ENCODE assay signal across 1 cellular context in the genomic region with DNA sequence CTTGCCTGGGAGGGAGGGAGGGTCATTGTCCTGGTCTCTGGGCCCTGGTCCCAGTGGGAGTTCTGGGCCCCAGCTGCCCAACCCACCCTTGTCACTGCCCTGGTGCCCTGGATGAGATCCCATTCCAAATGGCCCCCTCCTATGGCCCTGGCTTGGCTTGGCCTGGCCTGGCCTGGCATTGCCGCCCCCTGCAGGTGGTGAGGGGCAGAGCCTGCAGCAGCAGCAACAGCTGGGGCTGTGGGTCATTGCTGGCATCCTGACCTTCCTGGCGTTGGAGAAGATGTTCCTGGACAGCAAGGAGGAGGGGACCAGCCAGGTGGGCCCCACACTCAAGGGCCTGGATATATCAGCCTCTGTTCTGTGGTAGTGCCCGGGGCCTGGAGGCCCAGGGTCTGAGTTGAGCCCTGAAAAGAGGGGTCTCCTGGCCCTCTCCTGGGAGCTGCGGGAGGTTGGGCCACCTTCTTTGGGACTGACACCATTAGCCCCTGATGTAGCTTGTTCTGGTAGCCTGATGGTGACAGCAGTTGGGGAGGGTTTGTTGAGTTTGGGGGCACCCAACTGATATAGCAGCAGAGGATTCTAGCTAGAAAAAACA.
TF ChIP-seq lines count a peak whose summit lies in the region.

No MANE protein-coding gene starts in this region.

TF ChIP-seq in K562, 482 proteins besides CTCF, POLR2A, EP300 and RAD21:
- TF ChIP-seq, protein P1, sequence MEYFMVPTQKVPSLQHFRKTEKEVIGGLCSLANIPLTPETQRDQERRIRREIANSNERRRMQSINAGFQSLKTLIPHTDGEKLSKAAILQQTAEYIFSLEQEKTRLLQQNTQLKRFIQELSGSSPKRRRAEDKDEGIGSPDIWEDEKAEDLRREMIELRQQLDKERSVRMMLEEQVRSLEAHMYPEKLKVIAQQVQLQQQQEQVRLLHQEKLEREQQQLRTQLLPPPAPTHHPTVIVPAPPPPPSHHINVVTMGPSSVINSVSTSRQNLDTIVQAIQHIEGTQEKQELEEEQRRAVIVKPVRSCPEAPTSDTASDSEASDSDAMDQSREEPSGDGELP (CRISPR knock-in tag; IDR thresholded peaks at IDR 0.05; ENCODE audit: borderline replicate concordance), result peak; percentile 95
- TF ChIP-seq CAMTA2 (CRISPR knock-in tag; conservative IDR thresholded peaks at IDR 0.05) (no peak), POLR2G (IDR thresholded peaks at IDR 0.05; ENCODE audit: low read depth, low read length) (peak; percentile 37; the same call in 1 of the 2 replicates), RBFOX2 (IDR thresholded peaks at IDR 0.05; ENCODE audit: low read depth, low read length) (peak; percentile 41; the same call in 1 of the 2 replicates), DACH1 (IDR thresholded peaks at IDR 0.05; ENCODE audit: partially characterized antibody) (peak; percentile 14), YY1 (IDR thresholded peaks at IDR 0.05; ENCODE audit: borderline replicate concordance in 1 of 3, control insufficient read depth in 1 of 3, extremely low read depth in 1 of 3, insufficient read depth in 3 of 3, insufficient read length in 1 of 3, insufficient replicate concordance in 2 of 3, low read depth in 1 of 3, low read length in 2 of 3) (peak in 1 of 3 experiments; percentile 17), CREM (IDR thresholded peaks at IDR 0.05; ENCODE audit: low read depth) (0 out of 2 replicates have a peak, but pooled peaks have one; percentile 14), MAZ (CRISPR knock-in tag; conservative IDR thresholded peaks at IDR 0.05 in 1 of 2, IDR thresholded peaks at IDR 0.05 in 1 of 2) (0 out of 4 replicates have a peak, but pooled peaks of 1 of the 2 experiments have one; percentile 24), C11orf30 (IDR thresholded peaks at IDR 0.05; ENCODE audit: low read depth) (no peak), XRCC5 (IDR thresholded peaks at IDR 0.05; ENCODE audit: low read depth, low read length) (peak; percentile 88; the same call in 1 of the 2 replicates)
- TF ChIP-seq, protein P2, sequence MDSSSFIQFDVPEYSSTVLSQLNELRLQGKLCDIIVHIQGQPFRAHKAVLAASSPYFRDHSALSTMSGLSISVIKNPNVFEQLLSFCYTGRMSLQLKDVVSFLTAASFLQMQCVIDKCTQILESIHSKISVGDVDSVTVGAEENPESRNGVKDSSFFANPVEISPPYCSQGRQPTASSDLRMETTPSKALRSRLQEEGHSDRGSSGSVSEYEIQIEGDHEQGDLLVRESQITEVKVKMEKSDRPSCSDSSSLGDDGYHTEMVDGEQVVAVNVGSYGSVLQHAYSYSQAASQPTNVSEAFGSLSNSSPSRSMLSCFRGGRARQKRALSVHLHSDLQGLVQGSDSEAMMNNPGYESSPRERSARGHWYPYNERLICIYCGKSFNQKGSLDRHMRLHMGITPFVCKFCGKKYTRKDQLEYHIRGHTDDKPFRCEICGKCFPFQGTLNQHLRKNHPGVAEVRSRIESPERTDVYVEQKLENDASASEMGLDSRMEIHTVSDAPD (CRISPR knock-in tag; IDR thresholded peaks at IDR 0.05), result no peak
- TF ChIP-seq, protein P3, sequence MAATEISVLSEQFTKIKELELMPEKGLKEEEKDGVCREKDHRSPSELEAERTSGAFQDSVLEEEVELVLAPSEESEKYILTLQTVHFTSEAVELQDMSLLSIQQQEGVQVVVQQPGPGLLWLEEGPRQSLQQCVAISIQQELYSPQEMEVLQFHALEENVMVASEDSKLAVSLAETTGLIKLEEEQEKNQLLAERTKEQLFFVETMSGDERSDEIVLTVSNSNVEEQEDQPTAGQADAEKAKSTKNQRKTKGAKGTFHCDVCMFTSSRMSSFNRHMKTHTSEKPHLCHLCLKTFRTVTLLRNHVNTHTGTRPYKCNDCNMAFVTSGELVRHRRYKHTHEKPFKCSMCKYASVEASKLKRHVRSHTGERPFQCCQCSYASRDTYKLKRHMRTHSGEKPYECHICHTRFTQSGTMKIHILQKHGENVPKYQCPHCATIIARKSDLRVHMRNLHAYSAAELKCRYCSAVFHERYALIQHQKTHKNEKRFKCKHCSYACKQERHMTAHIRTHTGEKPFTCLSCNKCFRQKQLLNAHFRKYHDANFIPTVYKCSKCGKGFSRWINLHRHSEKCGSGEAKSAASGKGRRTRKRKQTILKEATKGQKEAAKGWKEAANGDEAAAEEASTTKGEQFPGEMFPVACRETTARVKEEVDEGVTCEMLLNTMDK (IDR thresholded peaks at IDR 0.05; ENCODE audit: borderline replicate concordance, insufficient read depth, low read depth, low read length, poor library complexity, severe bottlenecking), result peak; percentile 72
- TF ChIP-seq, protein P4, sequence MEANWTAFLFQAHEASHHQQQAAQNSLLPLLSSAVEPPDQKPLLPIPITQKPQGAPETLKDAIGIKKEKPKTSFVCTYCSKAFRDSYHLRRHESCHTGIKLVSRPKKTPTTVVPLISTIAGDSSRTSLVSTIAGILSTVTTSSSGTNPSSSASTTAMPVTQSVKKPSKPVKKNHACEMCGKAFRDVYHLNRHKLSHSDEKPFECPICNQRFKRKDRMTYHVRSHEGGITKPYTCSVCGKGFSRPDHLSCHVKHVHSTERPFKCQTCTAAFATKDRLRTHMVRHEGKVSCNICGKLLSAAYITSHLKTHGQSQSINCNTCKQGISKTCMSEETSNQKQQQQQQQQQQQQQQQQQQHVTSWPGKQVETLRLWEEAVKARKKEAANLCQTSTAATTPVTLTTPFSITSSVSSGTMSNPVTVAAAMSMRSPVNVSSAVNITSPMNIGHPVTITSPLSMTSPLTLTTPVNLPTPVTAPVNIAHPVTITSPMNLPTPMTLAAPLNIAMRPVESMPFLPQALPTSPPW (CRISPR knock-in tag; IDR thresholded peaks at IDR 0.05), result peak; percentile 21; the same call in 1 of the 2 replicates
- TF ChIP-seq, protein P5, sequence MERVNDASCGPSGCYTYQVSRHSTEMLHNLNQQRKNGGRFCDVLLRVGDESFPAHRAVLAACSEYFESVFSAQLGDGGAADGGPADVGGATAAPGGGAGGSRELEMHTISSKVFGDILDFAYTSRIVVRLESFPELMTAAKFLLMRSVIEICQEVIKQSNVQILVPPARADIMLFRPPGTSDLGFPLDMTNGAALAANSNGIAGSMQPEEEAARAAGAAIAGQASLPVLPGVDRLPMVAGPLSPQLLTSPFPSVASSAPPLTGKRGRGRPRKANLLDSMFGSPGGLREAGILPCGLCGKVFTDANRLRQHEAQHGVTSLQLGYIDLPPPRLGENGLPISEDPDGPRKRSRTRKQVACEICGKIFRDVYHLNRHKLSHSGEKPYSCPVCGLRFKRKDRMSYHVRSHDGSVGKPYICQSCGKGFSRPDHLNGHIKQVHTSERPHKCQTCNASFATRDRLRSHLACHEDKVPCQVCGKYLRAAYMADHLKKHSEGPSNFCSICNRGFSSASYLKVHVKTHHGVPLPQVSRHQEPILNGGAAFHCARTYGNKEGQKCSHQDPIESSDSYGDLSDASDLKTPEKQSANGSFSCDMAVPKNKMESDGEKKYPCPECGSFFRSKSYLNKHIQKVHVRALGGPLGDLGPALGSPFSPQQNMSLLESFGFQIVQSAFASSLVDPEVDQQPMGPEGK (CRISPR knock-in tag; IDR thresholded peaks at IDR 0.05; ENCODE audit: borderline replicate concordance), result no peak
